In the genomic region with DNA sequence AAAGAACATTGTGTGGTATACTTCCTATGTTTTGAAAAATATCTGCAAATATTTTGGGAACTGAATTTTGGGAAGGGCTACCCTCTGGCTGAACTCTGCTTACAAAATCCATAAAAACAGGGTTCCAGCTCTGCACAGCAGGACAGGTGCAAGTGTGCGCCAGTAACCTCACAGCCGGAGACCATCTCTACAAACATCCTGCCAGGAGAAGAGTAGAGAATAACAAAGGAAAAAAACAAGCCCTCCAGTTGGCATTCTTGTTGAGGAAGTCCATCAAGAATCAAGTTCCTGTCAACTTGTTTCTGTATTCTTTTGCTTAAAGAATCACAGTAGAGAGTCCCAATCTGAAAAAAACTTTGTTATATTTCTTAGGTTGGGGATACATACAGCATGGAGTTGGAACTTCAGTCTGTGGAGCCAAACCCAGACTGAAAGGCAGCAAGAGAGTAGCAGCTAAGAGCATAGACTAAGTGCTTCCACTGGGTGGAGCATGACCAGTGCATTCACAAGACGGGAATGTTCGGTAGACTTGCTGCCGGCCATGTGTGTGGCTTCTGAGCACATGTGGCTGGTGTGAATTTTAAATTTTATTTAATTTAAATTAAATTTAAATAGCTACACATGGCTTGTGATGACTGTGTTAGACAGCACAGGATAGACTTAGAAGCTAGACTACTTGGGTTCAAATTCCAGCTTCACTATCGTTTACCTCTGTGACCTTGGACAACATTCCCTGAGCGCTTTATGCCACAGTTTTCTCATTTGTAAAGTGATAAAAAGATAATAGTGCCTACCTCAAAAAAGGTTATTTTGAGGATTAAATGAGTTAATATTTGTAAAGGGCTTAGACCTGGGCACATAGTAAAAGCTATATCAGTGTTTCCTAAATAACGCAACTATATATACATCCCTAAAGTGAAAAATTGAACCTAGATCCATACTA, we compare ENCODE assay signal across 8 cellular contexts. TPM values are rescaled to one million over a fixed set of nuclear protein-coding genes. Genes with fewer than 3 reads are reported as not detected.
DNase-seq lines count a peak whose midpoint lies in the region; ATAC-seq and TF ChIP-seq lines count a peak whose summit lies in the region.

No MANE protein-coding gene starts in this region.

- H3K27me3 Mint-ChIP-seq in natural killer cell (ENCODE audit: low read depth in 2 of 2), result peaks cover 6 to 8% of the 10 kb centered on the region in 2 donors

- no peaks in the 10 kb centered on the region for H3K79me2 ChIP-seq in Karpas-422 (ENCODE audit: low read length)

- no peaks in the 10 kb centered on the region for H3K36me3 Mint-ChIP-seq in natural killer cell

- 44% methylated on average over 8 of the region's 8 CpGs for WGBS in liver

- H3K4me3 Mint-ChIP-seq in natural killer cell, result no peak overlapping the region

- peak; percentile 23 for TF ChIP-seq CTCF in AG09319 (IDR thresholded peaks at IDR 0.05; ENCODE audit: low read depth, low read length)
- TF ChIP-seq CTCF in cardiac fibroblast (IDR thresholded peaks at IDR 0.05; ENCODE audit: low read depth, low read length), result peak; percentile 45
- TF ChIP-seq CTCF in liver (IDR thresholded peaks at IDR 0.05; ENCODE audit: low read depth, low read length, missing input control), result peak; percentile 43
- no peak for TF ChIP-seq CTCF in natural killer cell (IDR thresholded peaks at IDR 0.05)

- peak; percentile 63 to 84 for TF ChIP-seq RAD21 in liver (IDR thresholded peaks at IDR 0.05)

- H3K27ac ChIP-seq in Karpas-422 (ENCODE audit: low read length) (no peak overlapping the region), liver (ENCODE audit: low read depth in 1 of 2, low read length in 2 of 2) (no peak overlapping the region)

- ATAC-seq in natural killer cell (no peak), HG02840 (IDR thresholded peaks at IDR 0.05; ENCODE audit: low FRiP score, unreplicated experiment) (no peak), HG02588 (IDR thresholded peaks at IDR 0.05; ENCODE audit: unreplicated experiment) (no peak)

- no peaks in the 10 kb centered on the region for H3K9me2 ChIP-seq in Karpas-422 (replicated peaks; ENCODE audit: insufficient read depth, low read length)

- H4K20me1 ChIP-seq in Karpas-422 (ENCODE audit: insufficient read depth, low read depth, low read length), result no peaks in the 10 kb centered on the region

- H3K9ac ChIP-seq in Karpas-422 (ENCODE audit: low read length) (no peak overlapping the region), liver (ENCODE audit: low read depth in 1 of 2, low read length in 2 of 2) (no peak overlapping the region)

- no peak overlapping the region for H3K4me2 ChIP-seq in Karpas-422 (ENCODE audit: low read depth, low read length, poor library complexity, severe bottlenecking)

- intact Hi-C loops in natural killer cell (cut with micrococcal nuclease), result no loop called here

- no peak overlapping the region for H2AFZ ChIP-seq in Karpas-422 (ENCODE audit: low read length)

- no peaks in the 10 kb centered on the region for H3K27me3 ChIP-seq in Karpas-422 (ENCODE audit: low read length)
- H3K27me3 ChIP-seq in liver (ENCODE audit: control insufficient read depth in 4 of 4, insufficient read depth in 4 of 4, low read length in 3 of 4), result no peaks in the 10 kb centered on the region

- H3K4me3 ChIP-seq in Karpas-422 (ENCODE audit: low read length) (no peak overlapping the region), cardiac fibroblast (replicated peaks in 1 of 2; ENCODE audit: low read depth in 2 of 2, low read length in 2 of 2) (no peak overlapping the region), liver (ENCODE audit: low read depth in 1 of 3, low read length in 3 of 3) (no peak overlapping the region)

- H3K9me3 ChIP-seq in Karpas-422 (ENCODE audit: low read length) (no peaks in the 10 kb centered on the region), liver (ENCODE audit: control insufficient read depth in 4 of 4, low read length in 3 of 4) (no peaks in the 10 kb centered on the region)

- no peak overlapping the region for H3K27ac Mint-ChIP-seq in natural killer cell

- H3K4me1 Mint-ChIP-seq in natural killer cell, result no peaks in the 10 kb centered on the region

- no peaks in the 10 kb centered on the region for H3K9me3 Mint-ChIP-seq in natural killer cell

- no peak for DNase-seq in AG09319 (ENCODE audit: extremely low read depth, low read depth)
- DNase-seq in Karpas-422, result peak; percentile 61
- peak; percentile 60 to 66 for DNase-seq in cardiac fibroblast (ENCODE audit: low read depth in 2 of 2)
- DNase-seq in natural killer cell, result no peak
- DNase-seq in kidney glomerular epithelial cell (lab: John Stamatoyannopoulos, UW), result no peak

- peaks cover 9% of the 10 kb centered on the region for H3K4me1 ChIP-seq in Karpas-422 (ENCODE audit: low read length)
- H3K4me1 ChIP-seq in liver (ENCODE audit: control insufficient read depth in 4 of 4, insufficient read depth in 4 of 4, low read length in 3 of 4), result peaks cover 5 to 13% (median 11%) of the 10 kb centered on the region in 4 donors

- H3K36me3 ChIP-seq in Karpas-422 (ENCODE audit: insufficient read depth, low read length) (no peaks in the 10 kb centered on the region), liver (ENCODE audit: control insufficient read depth in 4 of 4, insufficient read depth in 3 of 4, low read depth in 1 of 4, low read length in 3 of 4) (no peaks in the 10 kb centered on the region)

TF ChIP-seq in liver, 16 proteins besides CTCF, POLR2A, EP300 and RAD21:
- peak; percentile 20 to 47 for TF ChIP-seq HNF4A (conservative IDR thresholded peaks at IDR 0.05)
- no peak for TF ChIP-seq RXRA (IDR thresholded peaks at IDR 0.05)
- TF ChIP-seq, protein P1, sequence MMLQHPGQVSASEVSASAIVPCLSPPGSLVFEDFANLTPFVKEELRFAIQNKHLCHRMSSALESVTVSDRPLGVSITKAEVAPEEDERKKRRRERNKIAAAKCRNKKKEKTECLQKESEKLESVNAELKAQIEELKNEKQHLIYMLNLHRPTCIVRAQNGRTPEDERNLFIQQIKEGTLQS (IDR thresholded peaks at IDR 0.05), result no peak
- no peak for TF ChIP-seq JUND (IDR thresholded peaks at IDR 0.05)
- no peak for TF ChIP-seq TAF1 (conservative IDR thresholded peaks at IDR 0.05)
- no peak for TF ChIP-seq SP1 (IDR thresholded peaks at IDR 0.05)
- TF ChIP-seq, protein P2, sequence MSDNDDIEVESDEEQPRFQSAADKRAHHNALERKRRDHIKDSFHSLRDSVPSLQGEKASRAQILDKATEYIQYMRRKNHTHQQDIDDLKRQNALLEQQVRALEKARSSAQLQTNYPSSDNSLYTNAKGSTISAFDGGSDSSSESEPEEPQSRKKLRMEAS (IDR thresholded peaks at IDR 0.05), result peak; percentile 91
- TF ChIP-seq EGR1 (IDR thresholded peaks at IDR 0.05; ENCODE audit: low read depth in 2 of 2), result no peak
- no peak for TF ChIP-seq GABPA (IDR thresholded peaks at IDR 0.05 in 1 of 2, conservative IDR thresholded peaks at IDR 0.05 in 1 of 2)

RNA-seq across cellular contexts. Expression of a gene that starts 41.9 kb away (rescaled TPM):
- total RNA-seq in Karpas-422 (2014; rRNA removed; shearing (Covaris generic); ENCODE audit: low replicate concordance), result 6.2 and 9.1 TPM in 2 replicates
- total RNA-seq in liver (100 to 1,000 TPM in 1 of 2 donors, 10 to 100 TPM in 1; 87.1 to 191 TPM), natural killer cell (100 to 1,000 TPM in 1 of 3 donors, 10 to 100 TPM in 2; 65.7 to 142 (median 68.3) TPM)
- 10 to 100 TPM; 44.8 to 64.6 TPM for polyA plus RNA-seq in liver

Comparison
In these comparisons a context has a peak if more than half of its experiments do, and no peak if none do; other contexts are left out.
1. DNase-seq: peak in Karpas-422 (single experiment) and cardiac fibroblast (2 of 2); none in AG09319 (single experiment), natural killer cell (single experiment) and kidney glomerular epithelial cell (single experiment).